In the genomic region with DNA sequence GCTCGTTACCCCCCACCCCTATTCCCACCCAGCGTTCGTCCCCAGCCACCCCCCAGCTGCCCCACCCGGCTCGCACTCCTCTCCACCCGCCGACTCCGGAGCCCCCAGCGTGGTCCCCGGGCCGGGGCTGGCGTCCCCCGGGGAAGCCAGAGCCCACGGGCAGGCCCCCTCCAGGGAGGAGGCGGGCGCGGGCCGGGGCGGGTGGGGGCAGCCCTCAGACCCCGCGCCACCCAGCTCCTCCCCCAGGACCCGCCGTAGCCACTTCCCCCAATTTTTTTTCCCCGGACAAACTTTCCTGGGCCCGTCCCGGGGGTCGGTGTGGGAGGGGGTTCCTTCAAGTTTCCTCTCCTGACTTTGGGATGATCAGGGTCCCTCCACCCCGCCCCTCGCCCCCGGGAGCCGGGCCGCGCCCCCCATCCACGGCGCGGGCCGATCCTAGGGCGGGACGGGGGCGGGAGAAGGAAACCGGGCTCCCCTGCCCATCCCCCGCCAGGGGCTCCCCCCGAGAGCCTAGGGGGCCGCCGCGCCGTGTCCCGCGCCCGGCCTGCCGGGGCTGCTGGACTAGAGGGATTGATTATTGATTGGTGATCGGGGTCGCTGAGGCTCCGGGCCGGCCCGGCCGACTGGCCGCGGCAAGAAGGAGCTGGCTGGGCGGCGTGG, we compare ENCODE assay signal across 8 cellular contexts. TPM values are rescaled to one million over a fixed set of nuclear protein-coding genes. Genes with fewer than 3 reads are reported as not detected.
DNase-seq lines count a peak whose midpoint lies in the region; ATAC-seq and TF ChIP-seq lines count a peak whose summit lies in the region.

No MANE protein-coding gene starts in this region.

- H3K27me3 ChIP-seq in Peyer's patch (peaks cover 0 to 13% of the 10 kb centered on the region in 2 donors), neural progenitor cell (peaks cover 85% of the 10 kb centered on the region)

- H3F3A ChIP-seq in neural progenitor cell (ENCODE audit: low read depth), result no peaks in the 10 kb centered on the region

- H3K9me3 ChIP-seq in Peyer's patch (no peaks in the 10 kb centered on the region), neural progenitor cell (ENCODE audit: low read depth) (no peaks in the 10 kb centered on the region)

- peaks cover 57% of the 10 kb centered on the region for H3K27me3 Mint-ChIP-seq in neural progenitor cell (ENCODE audit: insufficient read depth, low read depth)
- H3K27me3 Mint-ChIP-seq in activated T-helper 17 cell treated with anti-CD3 and anti-CD28 coated beads, Interleukin-2, amount 50 U/mL, for 72 hours, result peaks cover 52% of the 10 kb centered on the region

- peak overlapping the region; percentile 91 for H2AFZ ChIP-seq in neural progenitor cell (replicated peaks)

- H3K36me3 Mint-ChIP-seq in neural progenitor cell, result no peaks in the 10 kb centered on the region
- H3K36me3 Mint-ChIP-seq in activated T-helper 17 cell treated with anti-CD3 and anti-CD28 coated beads, Interleukin-2, amount 50 U/mL, for 72 hours (ENCODE audit: low read depth), result peaks cover 6% of the 10 kb centered on the region

- no peak for ATAC-seq in activated T-helper 17 cell treated with anti-CD3 and anti-CD28 coated beads, Interleukin-2, amount 50 U/mL, for 72 hours (replicated peaks)
- ATAC-seq in GM21723 (IDR thresholded peaks at IDR 0.05; ENCODE audit: unreplicated experiment), result no peak

- H4K20me1 ChIP-seq in neural progenitor cell (ENCODE audit: low read depth), result peaks cover 54% of the 10 kb centered on the region

- H3K4me2 ChIP-seq in neural progenitor cell, result peak overlapping the region; percentile 97

- H3K4me3 Mint-ChIP-seq in neural progenitor cell, result peak overlapping the region; percentile 86
- H3K4me3 Mint-ChIP-seq in activated T-helper 17 cell treated with anti-CD3 and anti-CD28 coated beads, Interleukin-2, amount 50 U/mL, for 72 hours, result no peak overlapping the region

- H3K4me1 ChIP-seq in Peyer's patch, result peaks cover 0 to 24% (median 5%) of the 10 kb centered on the region in 4 donors
- peaks cover 32% of the 10 kb centered on the region for H3K4me1 ChIP-seq in neural progenitor cell

- peaks cover 23% of the 10 kb centered on the region for H3K4me1 Mint-ChIP-seq in neural progenitor cell
- peaks cover 18% of the 10 kb centered on the region for H3K4me1 Mint-ChIP-seq in activated T-helper 17 cell treated with anti-CD3 and anti-CD28 coated beads, Interleukin-2, amount 50 U/mL, for 72 hours

- DNase-seq in Peyer's patch, result peak in 1 of 3 donors; percentile 55
- DNase-seq in fibroblast of gingiva (ENCODE audit: low read depth), result peak; percentile 46
- DNase-seq in neural progenitor cell (ENCODE audit: low spot score), result peak; percentile 38
- no peak for DNase-seq in NCI-H2081 treated with DMSO at 0.1 percent for 48 hours (lab: John Stamatoyannopoulos, UW)
- DNase-seq in NCI-H1930 (lab: John Stamatoyannopoulos, UW), result no peak

- H3K27ac ChIP-seq in C4-2B (peak overlapping the region; percentile 19; the same call in 1 of the 2 replicates), Peyer's patch (peak overlapping the region; percentile 72 to 91 (median 80)), neural progenitor cell (no peak overlapping the region)

- TF ChIP-seq CTCF in C4-2B (conservative IDR thresholded peaks at IDR 0.05) (no peak), Peyer's patch (IDR thresholded peaks at IDR 0.05) (no peak), neural progenitor cell (IDR thresholded peaks at IDR 0.05) (no peak)

- H3K4me3 ChIP-seq in Peyer's patch, result peak overlapping the region; percentile 53 to 88 (median 60)
- peak overlapping the region; percentile 81 for H3K4me3 ChIP-seq in neural progenitor cell

- H3K79me2 ChIP-seq in neural progenitor cell (ENCODE audit: low read depth), result no peaks in the 10 kb centered on the region

- no peaks in the 10 kb centered on the region for H3K9me3 Mint-ChIP-seq in neural progenitor cell
- H3K9me3 Mint-ChIP-seq in activated T-helper 17 cell treated with anti-CD3 and anti-CD28 coated beads, Interleukin-2, amount 50 U/mL, for 72 hours, result no peaks in the 10 kb centered on the region

- H3K36me3 ChIP-seq in Peyer's patch, result no peaks in the 10 kb centered on the region
- no peaks in the 10 kb centered on the region for H3K36me3 ChIP-seq in neural progenitor cell

- TF ChIP-seq POLR2A in Peyer's patch (IDR thresholded peaks at IDR 0.05), result no peak

- H3K9ac ChIP-seq in neural progenitor cell, result no peak overlapping the region

- no peak overlapping the region for H3K27ac Mint-ChIP-seq in neural progenitor cell
- H3K27ac Mint-ChIP-seq in activated T-helper 17 cell treated with anti-CD3 and anti-CD28 coated beads, Interleukin-2, amount 50 U/mL, for 72 hours, result no peak overlapping the region

RNA-seq across cellular contexts. Expression of gene TSHZ3, which starts 0.9 kb away (rescaled TPM):
- total RNA-seq in Peyer's patch (10 to 100 TPM in 1 of 4 donors, 1 to 10 TPM in 2, under 1 TPM in 1; 0.70 to 14.0 (median 3.0) TPM), neural progenitor cell (ENCODE audit: low replicate concordance) (0.60 and 1.2 TPM in 2 replicates)
- 1 to 10 TPM in 1 of 2 donors, under 1 TPM in 1; 0.82 to 1.2 TPM for total RNA-seq in activated T-helper 17 cell treated with anti-CD3 and anti-CD28 coated beads, Interleukin-2, amount 50 U/mL, for 72 hours

Comparison
In these comparisons a context has a peak if more than half of its experiments do, and no peak if none do; other contexts are left out.
1. DNase-seq: peak in fibroblast of gingiva (single experiment) and neural progenitor cell (single experiment); none in NCI-H2081 treated with DMSO at 0.1 percent for 48 hours (single experiment) and NCI-H1930 (0 of 2).